In genomic region chr17:29663155-29663554, GRCh38 we compare ENCODE assay signal across 1 cellular context.
TF ChIP-seq lines count a peak whose summit lies in the region.

No MANE protein-coding gene starts in this region.

TF ChIP-seq in K562, 482 proteins besides CTCF, POLR2A, EP300 and RAD21 (continued from another document and continues in another):
- TF ChIP-seq RREB1 (CRISPR knock-in tag; IDR thresholded peaks at IDR 0.05) (no peak), NFIC (IDR thresholded peaks at IDR 0.05) (peak; percentile 24; the same call in 1 of the 2 replicates), SMARCA5 (IDR thresholded peaks at IDR 0.05) (no peak), SETDB1 (IDR thresholded peaks at IDR 0.05; ENCODE audit: low read length) (no peak), MTA3 (IDR thresholded peaks at IDR 0.05; ENCODE audit: borderline replicate concordance) (peak; percentile 26; the same call in 1 of the 2 replicates), E2F1 (CRISPR knock-in tag; IDR thresholded peaks at IDR 0.05) (no peak), FOXJ3 (CRISPR knock-in tag; IDR thresholded peaks at IDR 0.05) (no peak), JUND (IDR thresholded peaks at IDR 0.05; ENCODE audit: borderline replicate concordance, low read depth, low read length) (no peak), JUND (tag; IDR thresholded peaks at IDR 0.05; ENCODE audit: borderline replicate concordance, low read depth, low read length) (0 out of 3 replicates have a peak, but pooled peaks have one; percentile 17), PATZ1 (CRISPR knock-in tag; IDR thresholded peaks at IDR 0.05; ENCODE audit: borderline replicate concordance) (no peak), CCNT2 (IDR thresholded peaks at IDR 0.05; ENCODE audit: borderline replicate concordance, extremely low read depth, insufficient read length, low read depth, low read length) (no peak), BRF2 (IDR thresholded peaks at IDR 0.05; ENCODE audit: borderline replicate concordance, insufficient read depth, insufficient read length) (no peak), E2F4 (CRISPR knock-in tag; IDR thresholded peaks at IDR 0.05; ENCODE audit: low read depth) (no peak), BCL6 (CRISPR knock-in tag; IDR thresholded peaks at IDR 0.05) (no peak), GTF3C2 (IDR thresholded peaks at IDR 0.05; ENCODE audit: borderline replicate concordance, extremely low read depth, insufficient read length) (no peak), CEBPB (tag; IDR thresholded peaks at IDR 0.05) (no peak), MECOM (CRISPR knock-in tag; IDR thresholded peaks at IDR 0.05) (no peak), MAFF (IDR thresholded peaks at IDR 0.05; ENCODE audit: low read length) (peak; percentile 93), HNRNPUL1 (IDR thresholded peaks at IDR 0.05; ENCODE audit: low read length) (no peak), HDAC2 (IDR thresholded peaks at IDR 0.05) (0 out of 2 replicates have a peak, but pooled peaks have one; percentile 20), ILF3 (IDR thresholded peaks at IDR 0.05; ENCODE audit: borderline replicate concordance) (no peak), YBX1 (IDR thresholded peaks at IDR 0.05) (no peak), CREB1 (IDR thresholded peaks at IDR 0.05) (no peak), CREB1 (CRISPR knock-in tag; IDR thresholded peaks at IDR 0.05) (no peak), NR3C1 (CRISPR knock-in tag; IDR thresholded peaks at IDR 0.05) (no peak), HOXB6 (CRISPR knock-in tag; IDR thresholded peaks at IDR 0.05; ENCODE audit: borderline replicate concordance) (no peak), ZNF511 (CRISPR knock-in tag; IDR thresholded peaks at IDR 0.05) (no peak), CHD1 (IDR thresholded peaks at IDR 0.05; ENCODE audit: low read length) (no peak), MCM7 (IDR thresholded peaks at IDR 0.05) (no peak), ZEB2 (IDR thresholded peaks at IDR 0.05) (no peak), TBP (optimal IDR thresholded peaks at IDR 0.05; ENCODE audit: low read depth, low read length) (no peak), NFE2L1 (tag; IDR thresholded peaks at IDR 0.05; ENCODE audit: borderline replicate concordance, low read depth) (peak; percentile 80), NEUROD1 (IDR thresholded peaks at IDR 0.05; ENCODE audit: borderline replicate concordance, low read depth, low read length, partially characterized antibody) (no peak), FOXK2 (conservative IDR thresholded peaks at IDR 0.05 in 1 of 2, IDR thresholded peaks at IDR 0.05 in 1 of 2; ENCODE audit: low read depth in 2 of 2) (peak; percentile 51 to 70; a peak in 3 of 4 replicates), SP2 (IDR thresholded peaks at IDR 0.05; ENCODE audit: extremely low read depth, low read depth, low read length, poor library complexity, severe bottlenecking) (no peak), ARID1B (IDR thresholded peaks at IDR 0.05) (peak; percentile 42), ZNF592 (IDR thresholded peaks at IDR 0.05) (peak; percentile 60), KAT2B (IDR thresholded peaks at IDR 0.05; ENCODE audit: low read depth, low read length) (no peak), RHOXF2B (CRISPR knock-in tag; conservative IDR thresholded peaks at IDR 0.05) (no peak), NFRKB (IDR thresholded peaks at IDR 0.05; ENCODE audit: low read depth) (no peak), E2F6 (IDR thresholded peaks at IDR 0.05; ENCODE audit: borderline replicate concordance in 1 of 2, extremely low read depth in 1 of 2, insufficient read depth in 1 of 2, insufficient read length in 1 of 2, low read depth in 1 of 2, low read length in 1 of 2, poor library complexity in 1 of 2, severe bottlenecking in 1 of 2) (no peak), ZNF77 (CRISPR knock-in tag; IDR thresholded peaks at IDR 0.05) (no peak), GATAD2B (IDR thresholded peaks at IDR 0.05; ENCODE audit: borderline replicate concordance) (no peak), TAF7 (tag; IDR thresholded peaks at IDR 0.05) (0 out of 2 replicates have a peak, but pooled peaks have one; percentile 22), ZNF431 (CRISPR knock-in tag; IDR thresholded peaks at IDR 0.05) (no peak), BACH1 (tag; IDR thresholded peaks at IDR 0.05) (peak; percentile 62; the same call in 1 of the 2 replicates), SMARCA4 (IDR thresholded peaks at IDR 0.05) (peak; percentile 67), ZNF316 (IDR thresholded peaks at IDR 0.05) (peak; percentile 98)
